ENCODE assay signal across 24 cellular contexts in the genomic region with DNA sequence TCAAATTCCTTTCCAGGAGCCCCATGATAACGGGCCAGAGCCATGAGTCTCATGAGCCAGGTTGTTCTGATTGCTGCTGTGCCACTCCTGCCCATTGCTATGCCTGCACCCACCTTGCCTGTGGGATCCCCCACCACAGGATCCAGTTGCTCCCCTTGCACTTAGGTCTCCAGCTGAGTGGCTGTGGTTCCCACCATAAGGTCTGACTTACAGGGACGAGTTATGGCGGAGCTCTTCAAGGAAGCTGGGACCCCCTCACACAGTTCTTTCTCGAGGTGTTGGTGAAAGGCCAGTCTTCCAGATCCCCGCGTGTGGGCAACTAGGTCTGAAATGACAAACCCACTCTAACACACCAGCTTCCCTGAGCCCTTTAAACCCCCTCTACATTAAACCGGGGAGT.
DNase-seq lines count a peak whose midpoint lies in the region; ATAC-seq, FAIRE-seq and TF ChIP-seq lines count a peak whose summit lies in the region.
"Had no signal": no experiment of that assay in that cellular context is flagged by ENCODE, and none has a peak within 500 bp of the region (broad histone marks: within the 10 kb centered on the region; RNA-seq: fewer than 3 reads in every experiment).

No MANE protein-coding gene starts in this region.

- no peak for TF ChIP-seq POLR2A in sigmoid colon (IDR thresholded peaks at IDR 0.05)
- no peak for TF ChIP-seq POLR2A in GM12891 (IDR thresholded peaks at IDR 0.05; ENCODE audit: low read depth, low read length)

- no peak overlapping the region for H3K4me3 ChIP-seq in sigmoid colon
- H3K4me3 ChIP-seq: A549; BLaER1 treated with 17β-estradiol and CSF1 and Interleukin-3, amounts not matched to agents 10 nM and 100 nM had no signal

- no peak overlapping the region for H3K4me3 Mint-ChIP-seq in activated CD4-positive, alpha-beta T cell treated with anti-CD3 and anti-CD28 coated beads, Interleukin-2, amount 10 ng/mL, durations not matched to agents 24 days and 14 days
- H3K4me3 Mint-ChIP-seq: B cell; CD4-positive, alpha-beta T cell; CD8-positive, alpha-beta T cell had no signal

- H3K4me1 Mint-ChIP-seq in activated CD4-positive, alpha-beta T cell treated with anti-CD3 and anti-CD28 coated beads, Interleukin-2, amount 10 ng/mL, durations not matched to agents 24 days and 14 days = no peaks in the 10 kb centered on the region

- no peak overlapping the region for H3K27ac Mint-ChIP-seq in activated CD4-positive, alpha-beta T cell treated with anti-CD3 and anti-CD28 coated beads, Interleukin-2, amount 10 ng/mL, durations not matched to agents 24 days and 14 days
- H3K27ac Mint-ChIP-seq: B cell; CD4-positive, alpha-beta T cell; CD8-positive, alpha-beta T cell had no signal

- DNase-seq in activated CD4-positive, alpha-beta T cell treated with anti-CD3 and anti-CD28 coated beads, Interleukin-2, amount 10 ng/mL, durations not matched to agents 24 days and 14 days = peak; percentile 49
- no peak for DNase-seq in activated CD4-positive, alpha-beta T cell treated with anti-CD3 and anti-CD28 coated beads for 48 hours
- DNase-seq in cardiac septum (ENCODE audit: low spot score) (peak; percentile 57), Right ventricle myocardium superior (no peak), islet precursor cell (peak; percentile 41), sigmoid colon (peak; percentile 42), GM12891 (ENCODE audit: insufficient read length, low spot score) (no peak)
- no peak for DNase-seq in activated CD4-positive, CD25-positive, alpha-beta regulatory T cell (lab: John Stamatoyannopoulos, UW)
- DNase-seq: AML-193; Caco-2; Calu3; CD4-positive, alpha-beta T cell; CD8-positive, alpha-beta T cell; DMS79 treated with DMSO at 0.1 percent for 48 hours; GF-D8 had no signal

- H3K36me3 ChIP-seq in sigmoid colon = no peaks in the 10 kb centered on the region
- H3K36me3 ChIP-seq: BLaER1 treated with 17β-estradiol and CSF1 and Interleukin-3, amounts not matched to agents 10 nM and 100 nM had no signal

- H3K9me3 ChIP-seq in sigmoid colon = no peaks in the 10 kb centered on the region
- H3K9me3 ChIP-seq: A549, Caco-2 had no signal

- peaks cover 4 to 19% (median 16%) of the 10 kb centered on the region in 3 donors for H3K27me3 ChIP-seq in sigmoid colon

- no peaks in the 10 kb centered on the region for H3K9me3 Mint-ChIP-seq in activated CD4-positive, alpha-beta T cell treated with anti-CD3 and anti-CD28 coated beads, Interleukin-2, amount 10 ng/mL, durations not matched to agents 24 days and 14 days
- H3K9me3 Mint-ChIP-seq: CD4-positive, alpha-beta T cell; CD8-positive, alpha-beta T cell had no signal

- no peaks in the 10 kb centered on the region for H3K4me1 ChIP-seq in sigmoid colon
- H3K4me1 ChIP-seq: A549, Caco-2 had no signal

- peaks cover 10% of the 10 kb centered on the region for H3K27me3 Mint-ChIP-seq in activated CD4-positive, alpha-beta T cell treated with anti-CD3 and anti-CD28 coated beads, Interleukin-2, amount 10 ng/mL, durations not matched to agents 24 days and 14 days

- intact Hi-C loops in activated CD4-positive, alpha-beta T cell treated with anti-CD3 and anti-CD28 coated beads, Interleukin-2, amount 10 ng/mL, durations not matched to agents 24 days and 14 days (cut with micrococcal nuclease) = no loop called here
- intact Hi-C loops in cardiac septum (cut with DNase I) (no loop called here), Right ventricle myocardium superior (cut with DNase I) (no loop called here), sigmoid colon (cut with DNase I) (no loop called here)

- FAIRE-seq in GM12891 (lab: Jason Lieb, UNC) = no peak
- FAIRE-seq: A549, D721Med, G401.6, GM12892, GM18507 had no signal

- H3K36me3 Mint-ChIP-seq in activated CD4-positive, alpha-beta T cell treated with anti-CD3 and anti-CD28 coated beads, Interleukin-2, amount 10 ng/mL, durations not matched to agents 24 days and 14 days (ENCODE audit: low read depth) = no peaks in the 10 kb centered on the region
- H3K36me3 Mint-ChIP-seq: CD8-positive, alpha-beta T cell had no signal

- no peak for ATAC-seq in Right ventricle myocardium superior (ENCODE audit: poor library complexity)
- ATAC-seq: A549; CD8-positive, alpha-beta T cell had no signal

- 85 to 89% methylated on average over 7 of the region's 7 CpGs for WGBS in sigmoid colon, 2 donors

- no peak for TF ChIP-seq EP300 in sigmoid colon (IDR thresholded peaks at IDR 0.05)

- TF ChIP-seq CTCF in sigmoid colon (IDR thresholded peaks at IDR 0.05) = no peak

- no peak overlapping the region for H3K27ac ChIP-seq in sigmoid colon
- H3K27ac ChIP-seq: 22Rv1; A549; BLaER1 treated with 17β-estradiol and CSF1 and Interleukin-3, amounts not matched to agents 10 nM and 100 nM; C4-2B had no signal

TF ChIP-seq in GM12891, 5 proteins besides CTCF, POLR2A, EP300 and RAD21:
- no peak for TF ChIP-seq POU2F2 (IDR thresholded peaks at IDR 0.05; ENCODE audit: low read depth, low read length)
- TF ChIP-seq SPI1 (IDR thresholded peaks at IDR 0.05; ENCODE audit: low read depth, low read length) = no peak
- no peak for TF ChIP-seq TAF1 (IDR thresholded peaks at IDR 0.05; ENCODE audit: low read depth, low read length)
- no peak for TF ChIP-seq PAX5 (IDR thresholded peaks at IDR 0.05; ENCODE audit: insufficient read depth, low read length, severe bottlenecking)
- no peak for TF ChIP-seq POLR2AphosphoS5 (IDR thresholded peaks at IDR 0.05; ENCODE audit: low read depth, low read length)

Comparison
In these comparisons a context has a peak if more than half of its experiments do, and no peak if none do; other contexts are left out.
1. DNase-seq: peak in activated CD4-positive, alpha-beta T cell treated with anti-CD3 and anti-CD28 coated beads, Interleukin-2, amount 10 ng/mL, durations not matched to agents 24 days and 14 days (single experiment), cardiac septum (single experiment), islet precursor cell (single experiment) and sigmoid colon (single experiment); none in activated CD4-positive, alpha-beta T cell treated with anti-CD3 and anti-CD28 coated beads for 48 hours (single experiment), Right ventricle myocardium superior (single experiment), activated CD4-positive, CD25-positive, alpha-beta regulatory T cell (0 of 4) and GM12891 (single experiment).